ENCODE assay signal across 1 cellular context in the genomic region with DNA sequence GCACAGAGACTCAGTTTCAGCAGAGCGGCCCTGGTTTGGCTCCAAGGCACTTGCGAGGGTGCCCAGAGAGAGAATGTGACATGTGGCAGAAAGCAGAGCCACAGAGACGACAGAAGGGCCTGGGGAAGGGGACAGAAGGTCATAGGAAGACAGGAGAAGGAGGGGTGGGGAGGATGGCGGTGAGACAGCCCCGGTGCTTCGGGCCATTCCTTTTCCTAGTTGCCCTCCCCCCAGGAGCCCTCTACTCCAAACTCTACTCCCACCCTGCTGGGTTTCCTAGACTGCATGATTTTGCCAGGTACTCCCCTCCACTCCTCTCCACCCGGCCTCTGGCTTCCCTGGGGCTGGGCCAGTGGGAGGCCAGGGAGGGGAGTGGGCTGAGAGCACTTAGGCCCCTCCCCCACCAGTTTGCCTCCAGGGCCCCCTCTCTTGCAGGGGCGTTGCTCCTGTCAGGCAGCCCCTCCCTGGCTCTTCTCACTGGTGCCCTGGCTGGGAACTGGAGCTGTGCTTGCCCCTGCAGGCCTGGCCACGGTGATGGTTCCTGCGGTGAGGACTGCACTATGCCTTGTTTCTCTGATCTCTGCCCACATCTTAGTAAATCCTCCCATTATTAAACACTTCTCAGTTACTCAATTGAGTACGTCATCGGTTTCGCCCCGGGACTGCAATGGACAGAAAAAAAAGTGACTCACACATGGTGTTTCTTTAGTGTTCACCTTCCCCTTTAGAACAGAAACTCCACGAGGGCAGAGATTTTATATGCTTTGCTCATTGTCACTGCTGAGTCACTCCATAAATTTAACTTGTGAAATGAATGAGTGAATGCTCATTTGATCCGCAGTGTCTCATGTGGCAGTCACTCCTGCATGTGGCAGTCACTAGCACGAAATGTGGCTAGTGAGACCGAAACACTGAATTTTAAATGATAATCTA.
TF ChIP-seq lines count a peak whose summit lies in the region.

No MANE protein-coding gene starts in this region.

TF ChIP-seq in HepG2, 621 proteins besides CTCF, POLR2A, EP300 and RAD21 (continued from another document and continues in another):
- TF ChIP-seq, protein P1, sequence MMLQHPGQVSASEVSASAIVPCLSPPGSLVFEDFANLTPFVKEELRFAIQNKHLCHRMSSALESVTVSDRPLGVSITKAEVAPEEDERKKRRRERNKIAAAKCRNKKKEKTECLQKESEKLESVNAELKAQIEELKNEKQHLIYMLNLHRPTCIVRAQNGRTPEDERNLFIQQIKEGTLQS (CRISPR knock-in tag; IDR thresholded peaks at IDR 0.05), result 0 out of 2 replicates have a peak, but pooled peaks have one; percentile 6
- TF ChIP-seq ZNF101 (CRISPR knock-in tag; IDR thresholded peaks at IDR 0.05; ENCODE audit: borderline replicate concordance, low read depth) (no peak), MYC (CRISPR knock-in tag; IDR thresholded peaks at IDR 0.05; ENCODE audit: borderline replicate concordance) (peak; percentile 34; the same call in 1 of the 2 replicates), TRIM24 (CRISPR knock-in tag; IDR thresholded peaks at IDR 0.05) (no peak), SRY (CRISPR knock-in tag; IDR thresholded peaks at IDR 0.05) (no peak), ZNF430 (CRISPR knock-in tag; IDR thresholded peaks at IDR 0.05) (no peak), HOXA3 (CRISPR knock-in tag; IDR thresholded peaks at IDR 0.05) (no peak), ZNF619 (CRISPR knock-in tag; IDR thresholded peaks at IDR 0.05) (no peak), ZFY (CRISPR knock-in tag; IDR thresholded peaks at IDR 0.05) (peak; percentile 39), PTBP1 (IDR thresholded peaks at IDR 0.05; ENCODE audit: low read depth, low read length, poor library complexity, severe bottlenecking) (no peak), REPIN1 (CRISPR knock-in tag; IDR thresholded peaks at IDR 0.05; ENCODE audit: borderline replicate concordance, low read depth) (no peak), ZNF839 (CRISPR knock-in tag; IDR thresholded peaks at IDR 0.05; ENCODE audit: borderline replicate concordance) (no peak), FOXP1 (IDR thresholded peaks at IDR 0.05) (no peak), FOXP1 (CRISPR knock-in tag; IDR thresholded peaks at IDR 0.05) (no peak), ZNF34 (CRISPR knock-in tag; IDR thresholded peaks at IDR 0.05; ENCODE audit: borderline replicate concordance) (0 out of 2 replicates have a peak, but pooled peaks have one; percentile 36), MED13 (CRISPR knock-in tag; IDR thresholded peaks at IDR 0.05) (no peak), CEBPG (CRISPR knock-in tag; IDR thresholded peaks at IDR 0.05) (no peak), SRF (IDR thresholded peaks at IDR 0.05; ENCODE audit: low read depth, low read length) (no peak), ZNF441 (CRISPR knock-in tag; IDR thresholded peaks at IDR 0.05; ENCODE audit: borderline replicate concordance) (no peak), ZNF17 (CRISPR knock-in tag; IDR thresholded peaks at IDR 0.05) (no peak), SNRNP70 (IDR thresholded peaks at IDR 0.05; ENCODE audit: low read depth, low read length) (no peak), DMAP1 (CRISPR knock-in tag; IDR thresholded peaks at IDR 0.05) (no peak), ZNF180 (CRISPR knock-in tag; IDR thresholded peaks at IDR 0.05; ENCODE audit: borderline replicate concordance, low read depth) (no peak)
- TF ChIP-seq, protein P2, sequence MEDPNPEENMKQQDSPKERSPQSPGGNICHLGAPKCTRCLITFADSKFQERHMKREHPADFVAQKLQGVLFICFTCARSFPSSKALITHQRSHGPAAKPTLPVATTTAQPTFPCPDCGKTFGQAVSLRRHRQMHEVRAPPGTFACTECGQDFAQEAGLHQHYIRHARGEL (CRISPR knock-in tag; IDR thresholded peaks at IDR 0.05), result no peak
- TF ChIP-seq, protein P3, sequence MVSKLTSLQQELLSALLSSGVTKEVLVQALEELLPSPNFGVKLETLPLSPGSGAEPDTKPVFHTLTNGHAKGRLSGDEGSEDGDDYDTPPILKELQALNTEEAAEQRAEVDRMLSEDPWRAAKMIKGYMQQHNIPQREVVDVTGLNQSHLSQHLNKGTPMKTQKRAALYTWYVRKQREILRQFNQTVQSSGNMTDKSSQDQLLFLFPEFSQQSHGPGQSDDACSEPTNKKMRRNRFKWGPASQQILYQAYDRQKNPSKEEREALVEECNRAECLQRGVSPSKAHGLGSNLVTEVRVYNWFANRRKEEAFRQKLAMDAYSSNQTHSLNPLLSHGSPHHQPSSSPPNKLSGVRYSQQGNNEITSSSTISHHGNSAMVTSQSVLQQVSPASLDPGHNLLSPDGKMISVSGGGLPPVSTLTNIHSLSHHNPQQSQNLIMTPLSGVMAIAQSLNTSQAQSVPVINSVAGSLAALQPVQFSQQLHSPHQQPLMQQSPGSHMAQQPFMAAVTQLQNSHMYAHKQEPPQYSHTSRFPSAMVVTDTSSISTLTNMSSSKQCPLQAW (CRISPR knock-in tag; IDR thresholded peaks at IDR 0.05), result no peak
- TF ChIP-seq, protein P4, sequence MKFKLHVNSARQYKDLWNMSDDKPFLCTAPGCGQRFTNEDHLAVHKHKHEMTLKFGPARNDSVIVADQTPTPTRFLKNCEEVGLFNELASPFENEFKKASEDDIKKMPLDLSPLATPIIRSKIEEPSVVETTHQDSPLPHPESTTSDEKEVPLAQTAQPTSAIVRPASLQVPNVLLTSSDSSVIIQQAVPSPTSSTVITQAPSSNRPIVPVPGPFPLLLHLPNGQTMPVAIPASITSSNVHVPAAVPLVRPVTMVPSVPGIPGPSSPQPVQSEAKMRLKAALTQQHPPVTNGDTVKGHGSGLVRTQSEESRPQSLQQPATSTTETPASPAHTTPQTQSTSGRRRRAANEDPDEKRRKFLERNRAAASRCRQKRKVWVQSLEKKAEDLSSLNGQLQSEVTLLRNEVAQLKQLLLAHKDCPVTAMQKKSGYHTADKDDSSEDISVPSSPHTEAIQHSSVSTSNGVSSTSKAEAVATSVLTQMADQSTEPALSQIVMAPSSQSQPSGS (CRISPR knock-in tag; IDR thresholded peaks at IDR 0.05), result no peak
- TF ChIP-seq, protein P5, sequence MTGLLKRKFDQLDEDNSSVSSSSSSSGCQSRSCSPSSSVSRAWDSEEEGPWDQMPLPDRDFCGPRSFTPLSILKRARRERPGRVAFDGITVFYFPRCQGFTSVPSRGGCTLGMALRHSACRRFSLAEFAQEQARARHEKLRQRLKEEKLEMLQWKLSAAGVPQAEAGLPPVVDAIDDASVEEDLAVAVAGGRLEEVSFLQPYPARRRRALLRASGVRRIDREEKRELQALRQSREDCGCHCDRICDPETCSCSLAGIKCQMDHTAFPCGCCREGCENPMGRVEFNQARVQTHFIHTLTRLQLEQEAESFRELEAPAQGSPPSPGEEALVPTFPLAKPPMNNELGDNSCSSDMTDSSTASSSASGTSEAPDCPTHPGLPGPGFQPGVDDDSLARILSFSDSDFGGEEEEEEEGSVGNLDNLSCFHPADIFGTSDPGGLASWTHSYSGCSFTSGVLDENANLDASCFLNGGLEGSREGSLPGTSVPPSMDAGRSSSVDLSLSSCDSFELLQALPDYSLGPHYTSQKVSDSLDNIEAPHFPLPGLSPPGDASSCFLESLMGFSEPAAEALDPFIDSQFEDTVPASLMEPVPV (CRISPR knock-in tag; IDR thresholded peaks at IDR 0.05), result no peak
- TF ChIP-seq, protein P6, sequence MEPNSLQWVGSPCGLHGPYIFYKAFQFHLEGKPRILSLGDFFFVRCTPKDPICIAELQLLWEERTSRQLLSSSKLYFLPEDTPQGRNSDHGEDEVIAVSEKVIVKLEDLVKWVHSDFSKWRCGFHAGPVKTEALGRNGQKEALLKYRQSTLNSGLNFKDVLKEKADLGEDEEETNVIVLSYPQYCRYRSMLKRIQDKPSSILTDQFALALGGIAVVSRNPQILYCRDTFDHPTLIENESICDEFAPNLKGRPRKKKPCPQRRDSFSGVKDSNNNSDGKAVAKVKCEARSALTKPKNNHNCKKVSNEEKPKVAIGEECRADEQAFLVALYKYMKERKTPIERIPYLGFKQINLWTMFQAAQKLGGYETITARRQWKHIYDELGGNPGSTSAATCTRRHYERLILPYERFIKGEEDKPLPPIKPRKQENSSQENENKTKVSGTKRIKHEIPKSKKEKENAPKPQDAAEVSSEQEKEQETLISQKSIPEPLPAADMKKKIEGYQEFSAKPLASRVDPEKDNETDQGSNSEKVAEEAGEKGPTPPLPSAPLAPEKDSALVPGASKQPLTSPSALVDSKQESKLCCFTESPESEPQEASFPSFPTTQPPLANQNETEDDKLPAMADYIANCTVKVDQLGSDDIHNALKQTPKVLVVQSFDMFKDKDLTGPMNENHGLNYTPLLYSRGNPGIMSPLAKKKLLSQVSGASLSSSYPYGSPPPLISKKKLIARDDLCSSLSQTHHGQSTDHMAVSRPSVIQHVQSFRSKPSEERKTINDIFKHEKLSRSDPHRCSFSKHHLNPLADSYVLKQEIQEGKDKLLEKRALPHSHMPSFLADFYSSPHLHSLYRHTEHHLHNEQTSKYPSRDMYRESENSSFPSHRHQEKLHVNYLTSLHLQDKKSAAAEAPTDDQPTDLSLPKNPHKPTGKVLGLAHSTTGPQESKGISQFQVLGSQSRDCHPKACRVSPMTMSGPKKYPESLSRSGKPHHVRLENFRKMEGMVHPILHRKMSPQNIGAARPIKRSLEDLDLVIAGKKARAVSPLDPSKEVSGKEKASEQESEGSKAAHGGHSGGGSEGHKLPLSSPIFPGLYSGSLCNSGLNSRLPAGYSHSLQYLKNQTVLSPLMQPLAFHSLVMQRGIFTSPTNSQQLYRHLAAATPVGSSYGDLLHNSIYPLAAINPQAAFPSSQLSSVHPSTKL (CRISPR knock-in tag; IDR thresholded peaks at IDR 0.05), result no peak
- TF ChIP-seq, protein P7, sequence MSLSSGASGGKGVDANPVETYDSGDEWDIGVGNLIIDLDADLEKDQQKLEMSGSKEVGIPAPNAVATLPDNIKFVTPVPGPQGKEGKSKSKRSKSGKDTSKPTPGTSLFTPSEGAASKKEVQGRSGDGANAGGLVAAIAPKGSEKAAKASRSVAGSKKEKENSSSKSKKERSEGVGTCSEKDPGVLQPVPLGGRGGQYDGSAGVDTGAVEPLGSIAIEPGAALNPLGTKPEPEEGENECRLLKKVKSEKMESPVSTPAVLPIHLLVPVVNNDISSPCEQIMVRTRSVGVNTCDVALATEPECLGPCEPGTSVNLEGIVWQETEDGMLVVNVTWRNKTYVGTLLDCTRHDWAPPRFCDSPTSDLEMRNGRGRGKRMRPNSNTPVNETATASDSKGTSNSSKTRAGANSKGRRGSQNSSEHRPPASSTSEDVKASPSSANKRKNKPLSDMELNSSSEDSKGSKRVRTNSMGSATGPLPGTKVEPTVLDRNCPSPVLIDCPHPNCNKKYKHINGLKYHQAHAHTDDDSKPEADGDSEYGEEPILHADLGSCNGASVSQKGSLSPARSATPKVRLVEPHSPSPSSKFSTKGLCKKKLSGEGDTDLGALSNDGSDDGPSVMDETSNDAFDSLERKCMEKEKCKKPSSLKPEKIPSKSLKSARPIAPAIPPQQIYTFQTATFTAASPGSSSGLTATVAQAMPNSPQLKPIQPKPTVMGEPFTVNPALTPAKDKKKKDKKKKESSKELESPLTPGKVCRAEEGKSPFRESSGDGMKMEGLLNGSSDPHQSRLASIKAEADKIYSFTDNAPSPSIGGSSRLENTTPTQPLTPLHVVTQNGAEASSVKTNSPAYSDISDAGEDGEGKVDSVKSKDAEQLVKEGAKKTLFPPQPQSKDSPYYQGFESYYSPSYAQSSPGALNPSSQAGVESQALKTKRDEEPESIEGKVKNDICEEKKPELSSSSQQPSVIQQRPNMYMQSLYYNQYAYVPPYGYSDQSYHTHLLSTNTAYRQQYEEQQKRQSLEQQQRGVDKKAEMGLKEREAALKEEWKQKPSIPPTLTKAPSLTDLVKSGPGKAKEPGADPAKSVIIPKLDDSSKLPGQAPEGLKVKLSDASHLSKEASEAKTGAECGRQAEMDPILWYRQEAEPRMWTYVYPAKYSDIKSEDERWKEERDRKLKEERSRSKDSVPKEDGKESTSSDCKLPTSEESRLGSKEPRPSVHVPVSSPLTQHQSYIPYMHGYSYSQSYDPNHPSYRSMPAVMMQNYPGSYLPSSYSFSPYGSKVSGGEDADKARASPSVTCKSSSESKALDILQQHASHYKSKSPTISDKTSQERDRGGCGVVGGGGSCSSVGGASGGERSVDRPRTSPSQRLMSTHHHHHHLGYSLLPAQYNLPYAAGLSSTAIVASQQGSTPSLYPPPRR (CRISPR knock-in tag; IDR thresholded peaks at IDR 0.05; ENCODE audit: borderline replicate concordance), result no peak
- TF ChIP-seq, protein P8, sequence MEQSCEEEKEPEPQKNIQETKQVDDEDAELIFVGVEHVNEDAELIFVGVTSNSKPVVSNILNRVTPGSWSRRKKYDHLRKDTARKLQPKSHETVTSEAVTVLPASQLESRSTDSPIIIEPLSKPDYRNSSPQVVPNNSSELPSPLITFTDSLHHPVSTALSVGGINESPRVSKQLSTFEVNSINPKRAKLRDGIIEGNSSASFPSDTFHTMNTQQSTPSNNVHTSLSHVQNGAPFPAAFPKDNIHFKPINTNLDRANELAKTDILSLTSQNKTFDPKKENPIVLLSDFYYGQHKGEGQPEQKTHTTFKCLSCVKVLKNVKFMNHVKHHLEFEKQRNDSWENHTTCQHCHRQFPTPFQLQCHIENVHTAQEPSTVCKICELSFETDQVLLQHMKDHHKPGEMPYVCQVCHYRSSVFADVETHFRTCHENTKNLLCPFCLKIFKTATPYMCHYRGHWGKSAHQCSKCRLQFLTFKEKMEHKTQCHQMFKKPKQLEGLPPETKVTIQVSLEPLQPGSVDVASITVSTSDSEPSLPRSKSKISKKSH (CRISPR knock-in tag; IDR thresholded peaks at IDR 0.05; ENCODE audit: borderline replicate concordance), result peak; percentile 54; the same call in 1 of the 2 replicates
